In genomic region chr9:4422495-4422894, GRCh38 we compare ENCODE assay signal across 11 cellular contexts.
DNase-seq lines count a peak whose midpoint lies in the region; ATAC-seq, FAIRE-seq and TF ChIP-seq lines count a peak whose summit lies in the region.
"Had no signal": no experiment of that assay in that cellular context is flagged by ENCODE, and none has a peak within 500 bp of the region (broad histone marks: within the 10 kb centered on the region; RNA-seq: fewer than 3 reads in every experiment).

No MANE protein-coding gene starts in this region.

- H3K4me3 Mint-ChIP-seq in activated CD8-positive, alpha-beta T cell treated with anti-CD3 and anti-CD28 coated beads for 36 hours = no peak overlapping the region
- H3K4me3 Mint-ChIP-seq in activated CD8-positive, alpha-beta T cell treated with anti-CD3 and anti-CD28 coated beads, Interleukin-2, amount 10 ng/mL, durations not matched to agents 7 days and 5 days = no peak overlapping the region

- no peaks in the 10 kb centered on the region for H3K27me3 ChIP-seq in small intestine (ENCODE audit: control insufficient read depth in 2 of 2, insufficient read depth in 2 of 2, low read length in 2 of 2)
- no peaks in the 10 kb centered on the region for H3K27me3 ChIP-seq in PC-9 (ENCODE audit: insufficient read depth, low read depth)

- no peaks in the 10 kb centered on the region for H3K9me2 ChIP-seq in PC-9 (ENCODE audit: insufficient read depth)

- BruUV-seq in PC-9 (replicated peaks; lab: Mats Ljungman, UMichigan) = no TSS peak

- H3K36me3 ChIP-seq in small intestine (ENCODE audit: control insufficient read depth in 2 of 2, insufficient read depth in 2 of 2, low read length in 2 of 2) (no peaks in the 10 kb centered on the region), PC-9 (ENCODE audit: low read depth) (no peaks in the 10 kb centered on the region)

- H3K36me3 Mint-ChIP-seq in activated CD8-positive, alpha-beta T cell treated with anti-CD3 and anti-CD28 coated beads for 36 hours (ENCODE audit: low read depth) = no peaks in the 10 kb centered on the region
- H3K36me3 Mint-ChIP-seq in activated CD8-positive, alpha-beta T cell treated with anti-CD3 and anti-CD28 coated beads, Interleukin-2, amount 10 ng/mL, durations not matched to agents 7 days and 5 days (ENCODE audit: low read depth) = no peaks in the 10 kb centered on the region

- peak overlapping the region in 1 of 2 donors; percentile 58 for H3K27ac ChIP-seq in small intestine (ENCODE audit: low read depth in 1 of 2, low read length in 1 of 2)
- H3K27ac ChIP-seq in PC-9 = no peak overlapping the region

- FAIRE-seq in small intestine (lab: Jason Lieb, UNC) = no peak

- intact Hi-C loops in activated CD8-positive, alpha-beta T cell treated with anti-CD3 and anti-CD28 coated beads for 36 hours (cut with micrococcal nuclease) = no loop called here
- intact Hi-C loops in PC-9 (cut with micrococcal nuclease; ENCODE audit: unreplicated experiment) = no loop called here

- CTCF ChIA-PET in activated CD8-positive, alpha-beta T cell treated with anti-CD3 and anti-CD28 coated beads for 36 hours (lab: Charles Lee) = no interaction called here
- CTCF ChIA-PET in activated CD8-positive, alpha-beta T cell treated with anti-CD3 and anti-CD28 coated beads, Interleukin-2, amount 10 ng/mL, durations not matched to agents 7 days and 5 days (lab: Charles Lee) = interaction anchor here (1.1 kb wide), 1 partner anchor 8 kb away, joined by 3 read pairs; no protein-coding TSS in a partner anchor
- CTCF ChIA-PET in PC-9 (lab: Charles Lee) = no interaction called here

- H3F3A ChIP-seq in PC-9 (ENCODE audit: insufficient read depth, low read depth) = peaks cover 18% of the 10 kb centered on the region

- H3K4me3 ChIP-seq in small intestine (ENCODE audit: low read depth in 1 of 2, low read length in 2 of 2) (no peak overlapping the region), PC-9 (no peak overlapping the region)
- H3K4me3 ChIP-seq: mucosa of descending colon had no signal

- H3K9me3 Mint-ChIP-seq in activated CD8-positive, alpha-beta T cell treated with anti-CD3 and anti-CD28 coated beads for 36 hours = no peaks in the 10 kb centered on the region
- H3K9me3 Mint-ChIP-seq in activated CD8-positive, alpha-beta T cell treated with anti-CD3 and anti-CD28 coated beads, Interleukin-2, amount 10 ng/mL, durations not matched to agents 7 days and 5 days (ENCODE audit: insufficient read depth) = no peaks in the 10 kb centered on the region

- H3K4me1 Mint-ChIP-seq in activated CD8-positive, alpha-beta T cell treated with anti-CD3 and anti-CD28 coated beads for 36 hours (ENCODE audit: low read depth) = peaks cover 14% of the 10 kb centered on the region
- H3K4me1 Mint-ChIP-seq in activated CD8-positive, alpha-beta T cell treated with anti-CD3 and anti-CD28 coated beads, Interleukin-2, amount 10 ng/mL, durations not matched to agents 7 days and 5 days (ENCODE audit: low read depth) = peaks cover 6% of the 10 kb centered on the region

- H2AFZ ChIP-seq in PC-9 = no peak overlapping the region

- no peaks in the 10 kb centered on the region for H3K27me3 Mint-ChIP-seq in activated CD8-positive, alpha-beta T cell treated with anti-CD3 and anti-CD28 coated beads for 36 hours
- no peaks in the 10 kb centered on the region for H3K27me3 Mint-ChIP-seq in activated CD8-positive, alpha-beta T cell treated with anti-CD3 and anti-CD28 coated beads, Interleukin-2, amount 10 ng/mL, durations not matched to agents 7 days and 5 days (ENCODE audit: low read depth)

- no peak overlapping the region for H3K27ac Mint-ChIP-seq in activated CD8-positive, alpha-beta T cell treated with anti-CD3 and anti-CD28 coated beads for 36 hours
- no peak overlapping the region for H3K27ac Mint-ChIP-seq in activated CD8-positive, alpha-beta T cell treated with anti-CD3 and anti-CD28 coated beads, Interleukin-2, amount 10 ng/mL, durations not matched to agents 7 days and 5 days

- H4K20me1 ChIP-seq in PC-9 (ENCODE audit: insufficient read depth) = no peaks in the 10 kb centered on the region

- 12 to 47% (median 13%) methylated on average over 2 of the region's 2 CpGs for WGBS in small intestine, 3 donors

- no peak overlapping the region for H3K4me2 ChIP-seq in PC-9

- peak; percentile 8 for DNase-seq in activated CD8-positive, alpha-beta T cell treated with anti-CD3 and anti-CD28 coated beads for 36 hours
- no peak for DNase-seq in activated CD8-positive, alpha-beta T cell treated with anti-CD3 and anti-CD28 coated beads, Interleukin-2, amount 10 ng/mL, durations not matched to agents 7 days and 5 days
- DNase-seq in small intestine = peak; percentile 74
- no peak for DNase-seq in PC-9
- DNase-seq in occipital lobe (lab: John Stamatoyannopoulos, UW) = no peak
- DNase-seq in cerebellar nuclear complex (lab: John Stamatoyannopoulos, UW) = no peak
- DNase-seq: GDM1, mucosa of descending colon had no signal

- POLR2A ChIA-PET in activated CD8-positive, alpha-beta T cell treated with anti-CD3 and anti-CD28 coated beads for 36 hours (lab: Charles Lee) = no interaction called here
- POLR2A ChIA-PET in activated CD8-positive, alpha-beta T cell treated with anti-CD3 and anti-CD28 coated beads, Interleukin-2, amount 10 ng/mL, durations not matched to agents 7 days and 5 days (lab: Charles Lee) = no interaction called here
- POLR2A ChIA-PET in PC-9 (lab: Charles Lee; ENCODE audit: unreplicated experiment) = no interaction called here

- no peak for TF ChIP-seq CTCF in activated CD8-positive, alpha-beta T cell treated with anti-CD3 and anti-CD28 coated beads for 36 hours (IDR thresholded peaks at IDR 0.05)
- no peak for TF ChIP-seq CTCF in PC-9 (conservative IDR thresholded peaks at IDR 0.05)

- no peak for ATAC-seq in activated CD8-positive, alpha-beta T cell treated with anti-CD3 and anti-CD28 coated beads for 36 hours
- no peak for ATAC-seq in activated CD8-positive, alpha-beta T cell treated with anti-CD3 and anti-CD28 coated beads, Interleukin-2, amount 10 ng/mL, durations not matched to agents 7 days and 5 days
- ATAC-seq in GM21737 (IDR thresholded peaks at IDR 0.05; ENCODE audit: unreplicated experiment) = peak; percentile 70
- peak; percentile 71 for ATAC-seq in HG03442 (IDR thresholded peaks at IDR 0.05; ENCODE audit: unreplicated experiment)
- ATAC-seq: mucosa of descending colon, Panc1 had no signal

- H3K79me2 ChIP-seq in PC-9 (ENCODE audit: low read depth) = no peaks in the 10 kb centered on the region

- H3K4me1 ChIP-seq in small intestine (ENCODE audit: control insufficient read depth in 2 of 2, insufficient read depth in 1 of 2, low read depth in 1 of 2, low read length in 1 of 2) = peaks cover 8 to 10% of the 10 kb centered on the region in 2 donors
- H3K4me1 ChIP-seq in PC-9 (replicated peaks; ENCODE audit: insufficient read depth) = peaks cover 54% of the 10 kb centered on the region

- H3K9me3 ChIP-seq in small intestine (ENCODE audit: control insufficient read depth, low read depth) (no peaks in the 10 kb centered on the region), PC-9 (ENCODE audit: insufficient read depth, low read depth) (no peaks in the 10 kb centered on the region)
- H3K9me3 ChIP-seq: mucosa of descending colon had no signal

Comparison
In these comparisons a context has a peak if more than half of its experiments do, and no peak if none do; other contexts are left out.
1. DNase-seq: peak in activated CD8-positive, alpha-beta T cell treated with anti-CD3 and anti-CD28 coated beads for 36 hours (single experiment) and small intestine (single experiment); none in activated CD8-positive, alpha-beta T cell treated with anti-CD3 and anti-CD28 coated beads, Interleukin-2, amount 10 ng/mL, durations not matched to agents 7 days and 5 days (single experiment), PC-9 (0 of 2), occipital lobe (single experiment) and cerebellar nuclear complex (0 of 2).
2. ATAC-seq: peak in GM21737 (single experiment) and HG03442 (single experiment); none in activated CD8-positive, alpha-beta T cell treated with anti-CD3 and anti-CD28 coated beads for 36 hours (single experiment) and activated CD8-positive, alpha-beta T cell treated with anti-CD3 and anti-CD28 coated beads, Interleukin-2, amount 10 ng/mL, durations not matched to agents 7 days and 5 days (single experiment).